8 cellular contexts compared by ENCODE assay signal in the genomic region with DNA sequence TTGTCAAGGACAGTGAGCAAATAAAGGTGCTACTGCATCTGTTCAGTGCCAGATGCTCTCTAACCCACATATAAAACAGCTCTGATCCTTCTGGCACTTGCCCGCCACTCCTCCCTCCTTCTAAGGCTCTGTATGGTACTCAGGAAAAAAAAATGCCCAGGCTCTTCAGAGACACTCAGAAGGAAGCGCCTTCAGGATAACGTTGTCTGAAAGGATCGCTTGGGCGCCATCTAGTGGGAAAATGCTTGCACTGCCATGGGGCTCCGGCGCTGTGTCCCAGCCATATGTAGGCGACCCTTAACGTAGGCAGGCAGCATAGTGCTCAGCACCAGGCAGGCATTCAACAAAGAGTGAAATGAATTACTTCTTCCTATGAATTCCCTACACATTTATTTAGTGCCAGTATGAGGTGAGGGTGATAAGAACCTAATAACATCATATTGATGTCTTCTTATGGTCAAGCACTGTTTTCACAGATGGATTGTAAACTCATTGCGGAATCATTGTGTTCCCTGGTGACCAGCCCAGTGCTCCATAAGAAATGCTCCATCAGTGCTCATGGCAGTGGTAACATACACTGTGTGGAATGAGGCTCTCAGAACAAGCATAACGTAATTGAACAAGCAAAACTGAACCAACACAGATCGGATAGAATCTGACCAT. TPM values are rescaled to one million over a fixed set of nuclear protein-coding genes. Genes with fewer than 3 reads are reported as not detected.
A peak's percentile ranks its signal among the peaks of the same experiment; 100 is the strongest.
DNase-seq lines count a peak whose midpoint lies in the region; ATAC-seq and TF ChIP-seq lines count a peak whose summit lies in the region.

No MANE protein-coding gene starts in this region.

- dilution Hi-C loops in mammary epithelial cell (cut with HindIII; ENCODE audit: low sequenced_read_pairs) = loop anchor here (25.0 kb wide), 1 partner anchor 327 kb away; no protein-coding TSS in a partner anchor

- H3K4me1 ChIP-seq in A673 (ENCODE audit: insufficient read depth, low read length, poor library complexity, severe bottlenecking) = no peaks in the 10 kb centered on the region
- no peaks in the 10 kb centered on the region for H3K4me1 ChIP-seq in mammary epithelial cell (ENCODE audit: insufficient read depth, low read length)

- H3K27me3 ChIP-seq in A673 (replicated peaks; ENCODE audit: insufficient read depth, low read depth, low read length, poor library complexity) (peaks cover 20% of the 10 kb centered on the region), mammary epithelial cell (ENCODE audit: insufficient read depth, low read length) (no peaks in the 10 kb centered on the region)

- H3K79me2 ChIP-seq in mammary epithelial cell (ENCODE audit: insufficient read depth, low read length) = no peaks in the 10 kb centered on the region

- peak; percentile 81 for ATAC-seq in GM18519 (IDR thresholded peaks at IDR 0.05; ENCODE audit: low FRiP score, unreplicated experiment)
- peak; percentile 85 for ATAC-seq in HG03060 (IDR thresholded peaks at IDR 0.05; ENCODE audit: low read depth, unreplicated experiment)

- H3K36me3 ChIP-seq in A673 (ENCODE audit: insufficient read depth, low read length, poor library complexity, severe bottlenecking) (no peaks in the 10 kb centered on the region), mammary epithelial cell (ENCODE audit: insufficient read depth, low read length) (no peaks in the 10 kb centered on the region)

- H4K20me1 ChIP-seq in mammary epithelial cell (ENCODE audit: insufficient read depth, low read length) = no peaks in the 10 kb centered on the region

- DNase-seq in A673 (ENCODE audit: low spot score) (peak; percentile 97), NCI-H2171 (lab: John Stamatoyannopoulos, UW) (peak; percentile 97), mammary epithelial cell (peak; percentile 58), islet precursor cell (peak; percentile 93)
- DNase-seq in stimulated activated CD4-positive, alpha-beta T cell treated with anti-CD3 and anti-CD28 coated beads, Interleukin-1b, Interleukin-23, amount 100 ng/mL, for 24 hours (ENCODE audit: low read depth in 4 of 4, low spot score in 1 of 4) = peak; percentile 61 to 71 (median 65)

- POLR2A ChIA-PET in A673 (lab: Charles Lee; ENCODE audit: low non-redundant PET) = no interaction called here

- H3K4me3 ChIP-seq in A673 (ENCODE audit: low read depth, low read length, poor library complexity, severe bottlenecking) (no peak overlapping the region), WI38 (ENCODE audit: low read depth, low read length) (no peak overlapping the region), mammary epithelial cell (replicated peaks in 1 of 3; ENCODE audit: insufficient read depth in 1 of 3, low read depth in 2 of 3, low read length in 3 of 3) (no peak overlapping the region)

- BruUV-seq in A673 (replicated peaks; lab: Mats Ljungman, UMichigan) (no TSS peak), mammary epithelial cell (replicated peaks; lab: Mats Ljungman, UMichigan) (no TSS peak)

- CTCF ChIA-PET in A673 (lab: Charles Lee) (interaction anchor here (0.5 to 1.2 kb wide), 4 partner anchors 20 to 1246 kb away, joined by 3 to 4 read pairs (median 4); no protein-coding TSS in a partner anchor), mammary epithelial cell (lab: Charles Lee; ENCODE audit: low non-redundant PET) (no interaction called here)

- in situ Hi-C loops in mammary epithelial cell (cut with MboI; ENCODE audit: low sequenced_read_pairs in 2 of 2) = loop anchor here (25.0 kb wide), 1 partner anchor 777 kb away; no protein-coding TSS in a partner anchor

- 27% methylated on average over 12 of the region's 12 CpGs for WGBS in mammary epithelial cell (ENCODE audit: low coverage, missing lambda C conversion rate)

- no peak overlapping the region for H3K9ac ChIP-seq in mammary epithelial cell (ENCODE audit: insufficient read depth, low read length)

- no peak overlapping the region for H3K4me2 ChIP-seq in mammary epithelial cell (ENCODE audit: insufficient read depth, low read depth, low read length)

- H3K9me3 ChIP-seq in A673 (ENCODE audit: low read depth, low read length, poor library complexity, severe bottlenecking) (peaks cover 11% of the 10 kb centered on the region), mammary epithelial cell (replicated peaks; ENCODE audit: insufficient read depth, low read length) (peaks cover 10% of the 10 kb centered on the region)

- H3K27ac ChIP-seq in A673 (ENCODE audit: low read depth, low read length, poor library complexity, severe bottlenecking) (no peak overlapping the region), mammary epithelial cell (ENCODE audit: insufficient read depth, low read depth, low read length) (no peak overlapping the region)

- H2AFZ ChIP-seq in mammary epithelial cell (ENCODE audit: low read depth, low read length) = no peak overlapping the region

- intact Hi-C loops in A673 (cut with micrococcal nuclease; ENCODE audit: unreplicated experiment) (loop anchor here (1.0 to 10.0 kb wide), 6 partner anchors 131 to 992 kb away; no protein-coding TSS in a partner anchor), mammary epithelial cell (cut with micrococcal nuclease) (loop anchor here (1.0 to 10.0 kb wide), 6 partner anchors 21 to 781 kb away; no protein-coding TSS in a partner anchor)

- TF ChIP-seq CTCF in A673 (conservative IDR thresholded peaks at IDR 0.05; ENCODE audit: low read depth, low read length) = peak; percentile 100
- peak; percentile 90 for TF ChIP-seq CTCF in WI38 (IDR thresholded peaks at IDR 0.05; ENCODE audit: low read depth, low read length)
- peak; percentile 93 to 94 for TF ChIP-seq CTCF in mammary epithelial cell (conservative IDR thresholded peaks at IDR 0.05 in 1 of 2, IDR thresholded peaks at IDR 0.05 in 1 of 2; ENCODE audit: extremely low read depth in 1 of 2, insufficient read depth in 1 of 2, low read depth in 1 of 2, low read length in 2 of 2)

RNA-seq across cellular contexts. Expression of a gene that starts 39.6 kb away (rescaled TPM):
- total RNA-seq in A673 (2021) (0.39 and 0.62 TPM in 2 replicates), mammary epithelial cell (100 to 1,000 TPM in 1 of 2 donors, 1 to 10 TPM in 1; 7.6 to 118 TPM)
- polyA plus RNA-seq in mammary epithelial cell = 4.2 TPM
- 2.1 TPM for polyA minus RNA-seq in mammary epithelial cell
